20 cellular contexts compared by ENCODE assay signal in the genomic region with DNA sequence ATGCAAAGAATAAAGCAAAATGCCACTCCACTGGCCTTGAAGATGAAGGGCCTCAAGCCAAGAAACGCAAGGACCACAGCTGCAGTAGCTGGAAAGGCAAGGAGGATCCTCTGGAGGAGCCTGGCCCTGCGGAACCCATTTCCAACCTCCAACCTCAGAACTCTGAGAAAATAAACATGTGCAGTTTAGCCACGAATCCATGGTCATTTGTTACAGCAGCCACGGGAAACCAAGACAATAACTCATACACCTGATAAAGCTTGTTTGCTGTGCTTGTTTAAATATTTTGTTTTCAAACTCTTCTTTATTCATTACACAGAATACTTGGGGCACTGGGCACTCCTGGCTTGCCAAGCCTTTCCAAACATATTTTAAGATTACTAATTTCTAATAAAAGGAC. TPM values are rescaled to one million over a fixed set of nuclear protein-coding genes. Genes with fewer than 3 reads are reported as not detected.
DNase-seq lines count a peak whose midpoint lies in the region; FAIRE-seq and TF ChIP-seq lines count a peak whose summit lies in the region.
"Had no signal": no experiment of that assay in that cellular context is flagged by ENCODE, and none has a peak within 500 bp of the region (broad histone marks: within the 10 kb centered on the region; RNA-seq: fewer than 3 reads in every experiment).

No MANE protein-coding gene starts in this region.

- TF ChIP-seq EP300 in sigmoid colon (IDR thresholded peaks at IDR 0.05): no peak

- no peak for TF ChIP-seq POLR2A in esophagus squamous epithelium (IDR thresholded peaks at IDR 0.05)
- no peak for TF ChIP-seq POLR2A in sigmoid colon (IDR thresholded peaks at IDR 0.05)

- 67 to 69% methylated on average over 4 of the region's 4 CpGs for WGBS in esophagus squamous epithelium, 2 donors
- 48 to 64% methylated on average over 4 of the region's 4 CpGs for WGBS in sigmoid colon, 2 donors

- peak overlapping the region; percentile 53 for H3K27ac ChIP-seq in ACC112 (ENCODE audit: low read depth, low read length)
- H3K27ac ChIP-seq in esophagus squamous epithelium: peak overlapping the region; percentile 4 to 72 (median 67)
- H3K27ac ChIP-seq in sigmoid colon: peak overlapping the region in 3 of 4 donors; percentile 57 to 64 (median 60)
- H3K27ac ChIP-seq: cardiac muscle cell, KMS-11 had no signal

- no peak for DNase-seq in LNCaP clone FGC (ENCODE audit: low read depth)
- DNase-seq in esophagus squamous epithelium (lab: John Stamatoyannopoulos, UW): no peak
- no peak for DNase-seq in sigmoid colon
- DNase-seq in epidermal melanocyte (ENCODE audit: insufficient read length, low spot score): no peak
- no peak for DNase-seq in GM19239 (ENCODE audit: insufficient read length, low spot score)
- DNase-seq in kidney tubule cell (ENCODE audit: low spot score): no peak
- DNase-seq in ecto neural progenitor cell (ENCODE audit: low spot score): no peak
- DNase-seq: activated CD4-positive, alpha-beta T cell treated with anti-CD3 and anti-CD28 coated beads for 4 hours; AML-193; GF-D8; immature natural killer cell; midbrain; NCI-H146; NCI-H345; SHP77 treated with DMSO at 0.1 percent for 48 hours had no signal

- TF ChIP-seq CTCF in LNCaP clone FGC (IDR thresholded peaks at IDR 0.05; ENCODE audit: control insufficient read depth, extremely low read depth, insufficient read depth): no peak
- no peak for TF ChIP-seq CTCF in esophagus squamous epithelium (IDR thresholded peaks at IDR 0.05)
- no peak for TF ChIP-seq CTCF in sigmoid colon (IDR thresholded peaks at IDR 0.05)

- H3K27me3 ChIP-seq in ACC112 (ENCODE audit: insufficient read depth, low read length) (no peaks in the 10 kb centered on the region), esophagus squamous epithelium (no peaks in the 10 kb centered on the region), sigmoid colon (no peaks in the 10 kb centered on the region)
- H3K27me3 ChIP-seq: cardiac muscle cell had no signal

- H3K9me3 ChIP-seq in esophagus squamous epithelium (no peaks in the 10 kb centered on the region), sigmoid colon (no peaks in the 10 kb centered on the region)

- H3K79me2 ChIP-seq in ACC112 (ENCODE audit: control insufficient read depth, insufficient read depth, low read length, unreplicated experiment): peaks cover 84% of the 10 kb centered on the region

- no peak overlapping the region for H2AFZ ChIP-seq in ACC112 (ENCODE audit: low read length, unreplicated experiment)

- H3K4me3 ChIP-seq in ACC112 (ENCODE audit: low read depth, low read length) (no peak overlapping the region), LNCaP clone FGC (ENCODE audit: low read depth, low read length) (peak overlapping the region; percentile 55), esophagus squamous epithelium (no peak overlapping the region), sigmoid colon (no peak overlapping the region)
- H3K4me3 ChIP-seq: cardiac muscle cell had no signal

- H3K4me1 ChIP-seq in ACC112 (ENCODE audit: control insufficient read depth, insufficient read depth, low read length, unreplicated experiment): peaks cover 14% of the 10 kb centered on the region
- H3K4me1 ChIP-seq in esophagus squamous epithelium: peaks cover 28 to 75% (median 31%) of the 10 kb centered on the region in 3 donors
- peaks cover 0 to 62% (median 52%) of the 10 kb centered on the region in 4 donors for H3K4me1 ChIP-seq in sigmoid colon

- intact Hi-C loops in esophagus squamous epithelium (cut with DNase I) (no loop called here), sigmoid colon (cut with DNase I) (no loop called here)

- no peak for FAIRE-seq in GM19239 (lab: Jason Lieb, UNC)
- FAIRE-seq: D721Med, small intestine had no signal

- H3K36me3 ChIP-seq in ACC112 (ENCODE audit: insufficient read depth, low read length) (peaks cover 8% of the 10 kb centered on the region; the same call in 1 of the 2 replicates), esophagus squamous epithelium (peaks cover 0 to 12% (median 0%) of the 10 kb centered on the region in 3 donors), sigmoid colon (peaks cover 0 to 11% (median 6%) of the 10 kb centered on the region in 4 donors)
- H3K36me3 ChIP-seq: cardiac muscle cell had no signal

RNA-seq across cellular contexts. Expression of a gene that starts 10.4 kb away (rescaled TPM):
- total RNA-seq in esophagus squamous epithelium: 10 to 100 TPM; 76.6 to 95.7 (median 84.4) TPM
- 100 to 1,000 TPM; 150 to 207 (median 174) TPM for total RNA-seq in sigmoid colon
- 100 to 1,000 TPM; 152 to 194 (median 178) TPM for polyA plus RNA-seq in sigmoid colon

RNA-seq across cellular contexts. Expression of a gene that starts 38.8 kb away (rescaled TPM):
- 10 to 100 TPM; 18.7 to 38.3 (median 26.5) TPM for total RNA-seq in esophagus squamous epithelium
- total RNA-seq in sigmoid colon: 10 to 100 TPM; 14.7 to 33.2 (median 24.0) TPM
- 10 to 100 TPM; 12.5 to 18.0 (median 16.1) TPM for polyA plus RNA-seq in sigmoid colon

RNA-seq across cellular contexts. Expression of a gene that starts 57.8 kb away (rescaled TPM):
- total RNA-seq in esophagus squamous epithelium (10 to 100 TPM in 2 of 4 donors, 1 to 10 TPM in 2; 7.5 to 40.4 (median 12.1) TPM), sigmoid colon (1 to 10 TPM; 5.0 to 7.5 (median 6.1) TPM)
- polyA plus RNA-seq in sigmoid colon: 10 to 100 TPM in 1 of 3 donors, 1 to 10 TPM in 2; 2.3 to 16.2 (median 2.4) TPM
